In the genomic region with DNA sequence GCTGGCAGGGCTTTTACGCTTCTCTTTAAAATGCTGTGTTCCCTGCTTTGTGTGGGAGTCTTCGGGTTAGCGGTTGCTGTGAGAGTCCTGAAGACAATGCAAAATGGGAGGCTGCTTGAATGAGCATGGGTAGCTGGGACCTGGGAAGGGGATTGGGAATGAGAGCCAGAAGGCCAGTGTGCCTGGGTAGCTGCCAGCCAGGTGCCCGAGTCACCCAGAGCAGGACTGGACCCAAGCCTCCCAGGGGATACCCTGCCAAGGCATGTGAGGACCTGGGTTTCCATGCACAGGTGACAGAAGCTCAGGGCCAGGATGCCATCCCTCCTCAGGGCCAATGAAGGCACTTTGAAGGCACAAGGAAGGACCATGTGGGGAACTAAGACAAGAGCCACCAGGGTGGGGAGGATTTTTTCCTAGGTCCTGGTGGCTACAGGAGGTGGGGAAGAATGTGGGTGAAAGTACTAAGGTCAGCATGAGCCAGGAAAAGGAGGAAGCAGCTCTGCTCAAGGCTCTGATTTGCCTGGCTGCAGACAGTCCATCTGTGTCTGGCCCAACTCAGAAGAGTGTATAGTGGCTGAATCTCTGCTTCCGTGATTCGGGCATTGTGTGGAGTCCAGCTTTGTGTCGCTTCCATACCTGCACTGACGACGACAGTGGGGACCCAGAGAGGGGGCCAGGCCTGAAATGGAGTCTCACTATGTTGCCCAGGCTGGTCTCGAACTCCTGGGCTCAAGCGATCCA, we compare ENCODE assay signal across 16 cellular contexts. TPM values are rescaled to one million over a fixed set of nuclear protein-coding genes. Genes with fewer than 3 reads are reported as not detected.
DNase-seq lines count a peak whose midpoint lies in the region; ATAC-seq and TF ChIP-seq lines count a peak whose summit lies in the region.
"Had no signal": no experiment of that assay in that cellular context is flagged by ENCODE, and none has a peak within 500 bp of the region (broad histone marks: within the 10 kb centered on the region; RNA-seq: fewer than 3 reads in every experiment).

No MANE protein-coding gene starts in this region.

- H3K27me3 ChIP-seq in layer of hippocampus (ENCODE audit: control insufficient read depth, insufficient read depth, low read length): no peaks in the 10 kb centered on the region
- H3K27me3 ChIP-seq in sigmoid colon: no peaks in the 10 kb centered on the region
- H3K27me3 ChIP-seq: Peyer's patch had no signal

- H3K9me3 Mint-ChIP-seq in activated T-cell treated with anti-CD3 and anti-CD28 coated beads, Interleukin-2, amount 50 U/mL, for 24 hours: no peaks in the 10 kb centered on the region
- H3K9me3 Mint-ChIP-seq in activated T-cell treated with anti-CD3 and anti-CD28 coated beads, Interleukin-2, amount 50 U/mL, for 4 hours: no peaks in the 10 kb centered on the region
- H3K9me3 Mint-ChIP-seq in activated naive CD4-positive, alpha-beta T cell treated with anti-CD3 and anti-CD28 coated beads, Interleukin-2, amount 10 ng/mL, durations not matched to agents 7 days and 5 days: no peaks in the 10 kb centered on the region
- H3K9me3 Mint-ChIP-seq: activated naive CD4-positive, alpha-beta T cell treated with anti-CD3 and anti-CD28 coated beads for 36 hours; stimulated activated naive CD8-positive, alpha-beta T cell treated with anti-CD3 and anti-CD28 coated beads, Interleukin-15, Interleukin-2, amounts not matched to agents 100 ng/mL and 50 ng/mL, for 24 hours; T-helper 2 cell treated with Interferon-gamma antibody and Interleukin-4, amounts not matched to agents 5 μg/mL and 100 μg/mL, for 36 hours had no signal

- H3K4me1 ChIP-seq in sigmoid colon: peaks cover 0 to 33% (median 30%) of the 10 kb centered on the region in 4 donors

- no peak for TF ChIP-seq CTCF in sigmoid colon (IDR thresholded peaks at IDR 0.05)

- H3K36me3 ChIP-seq in sigmoid colon: peaks cover 2 to 18% (median 6%) of the 10 kb centered on the region in 4 donors

- peaks cover 40% of the 10 kb centered on the region for H3K36me3 Mint-ChIP-seq in activated T-cell treated with anti-CD3 and anti-CD28 coated beads, Interleukin-2, amount 50 U/mL, for 24 hours (ENCODE audit: low read depth)
- peaks cover 16% of the 10 kb centered on the region for H3K36me3 Mint-ChIP-seq in activated T-cell treated with anti-CD3 and anti-CD28 coated beads, Interleukin-2, amount 50 U/mL, for 4 hours (ENCODE audit: insufficient read depth)
- peaks cover 13% of the 10 kb centered on the region for H3K36me3 Mint-ChIP-seq in activated naive CD4-positive, alpha-beta T cell treated with anti-CD3 and anti-CD28 coated beads, Interleukin-2, amount 10 ng/mL, durations not matched to agents 7 days and 5 days
- H3K36me3 Mint-ChIP-seq in T-helper 17 cell (ENCODE audit: low read depth): peaks cover 3% of the 10 kb centered on the region

- TF ChIP-seq POLR2A in sigmoid colon (IDR thresholded peaks at IDR 0.05): no peak

- no peaks in the 10 kb centered on the region for H3K4me1 Mint-ChIP-seq in activated T-cell treated with anti-CD3 and anti-CD28 coated beads, Interleukin-2, amount 50 U/mL, for 24 hours (ENCODE audit: low read depth)
- H3K4me1 Mint-ChIP-seq in activated T-cell treated with anti-CD3 and anti-CD28 coated beads, Interleukin-2, amount 50 U/mL, for 4 hours (ENCODE audit: low read depth): no peaks in the 10 kb centered on the region
- no peaks in the 10 kb centered on the region for H3K4me1 Mint-ChIP-seq in activated naive CD4-positive, alpha-beta T cell treated with anti-CD3 and anti-CD28 coated beads, Interleukin-2, amount 10 ng/mL, durations not matched to agents 7 days and 5 days
- H3K4me1 Mint-ChIP-seq in T-helper 17 cell: peaks cover 16% of the 10 kb centered on the region

- intact Hi-C loops in sigmoid colon (cut with DNase I): loop anchor here (5.0 kb wide), 1 partner anchor 35 kb away; no protein-coding TSS in a partner anchor

- WGBS in sigmoid colon, 2 donors: 78 to 79% methylated on average over 11 of the region's 11 CpGs

- no peak for DNase-seq in activated T-cell treated with anti-CD3 and anti-CD28 coated beads, Interleukin-2, amount 50 U/mL, for 24 hours
- DNase-seq in activated T-cell treated with anti-CD3 and anti-CD28 coated beads, Interleukin-2, amount 50 U/mL, for 4 hours: no peak
- DNase-seq in sigmoid colon (no peak), 8988T (no peak), T-helper 17 cell (no peak)
- no peak for DNase-seq in activated naive CD4-positive, alpha-beta T cell treated with anti-CD3 and anti-CD28 coated beads, Interleukin-2, amount 10 ng/mL, durations not matched to agents 7 days and 5 days
- DNase-seq: activated naive CD4-positive, alpha-beta T cell treated with anti-CD3 and anti-CD28 coated beads for 36 hours; Calu3; dermis blood vessel endothelial cell; NCI-H345; Peyer's patch; stimulated activated CD4-positive, alpha-beta T cell treated with anti-CD3 and anti-CD28 coated beads, Interleukin-2, amount 100 ng/mL, for 24 hours had no signal

- CTCF ChIA-PET in activated naive CD4-positive, alpha-beta T cell treated with anti-CD3 and anti-CD28 coated beads, Interleukin-2, amount 10 ng/mL, durations not matched to agents 7 days and 5 days (lab: Charles Lee): no interaction called here

- no peaks in the 10 kb centered on the region for H3K9me3 ChIP-seq in sigmoid colon
- H3K9me3 ChIP-seq in T-helper 17 cell (ENCODE audit: control insufficient read depth, low read length, poor library complexity, severe bottlenecking): no peaks in the 10 kb centered on the region
- H3K9me3 ChIP-seq: Peyer's patch had no signal

- no peaks in the 10 kb centered on the region for H3K27me3 Mint-ChIP-seq in activated T-cell treated with anti-CD3 and anti-CD28 coated beads, Interleukin-2, amount 50 U/mL, for 24 hours
- H3K27me3 Mint-ChIP-seq in activated T-cell treated with anti-CD3 and anti-CD28 coated beads, Interleukin-2, amount 50 U/mL, for 4 hours (ENCODE audit: low read depth): no peaks in the 10 kb centered on the region
- no peaks in the 10 kb centered on the region for H3K27me3 Mint-ChIP-seq in activated naive CD4-positive, alpha-beta T cell treated with anti-CD3 and anti-CD28 coated beads, Interleukin-2, amount 10 ng/mL, durations not matched to agents 7 days and 5 days
- no peaks in the 10 kb centered on the region for H3K27me3 Mint-ChIP-seq in T-helper 17 cell
- H3K27me3 Mint-ChIP-seq: stimulated activated naive CD8-positive, alpha-beta T cell treated with anti-CD3 and anti-CD28 coated beads, Interleukin-15, Interleukin-2, amounts not matched to agents 100 ng/mL and 50 ng/mL, for 24 hours had no signal

- TF ChIP-seq EP300 in sigmoid colon (IDR thresholded peaks at IDR 0.05): no peak

- H3K27ac Mint-ChIP-seq in activated T-cell treated with anti-CD3 and anti-CD28 coated beads, Interleukin-2, amount 50 U/mL, for 24 hours: peak overlapping the region; percentile 34
- no peak overlapping the region for H3K27ac Mint-ChIP-seq in activated naive CD4-positive, alpha-beta T cell treated with anti-CD3 and anti-CD28 coated beads, Interleukin-2, amount 10 ng/mL, durations not matched to agents 7 days and 5 days
- no peak overlapping the region for H3K27ac Mint-ChIP-seq in T-helper 17 cell
- H3K27ac Mint-ChIP-seq: activated naive CD4-positive, alpha-beta T cell treated with anti-CD3 and anti-CD28 coated beads for 36 hours; stimulated activated naive CD8-positive, alpha-beta T cell treated with anti-CD3 and anti-CD28 coated beads, Interleukin-15, Interleukin-2, amounts not matched to agents 100 ng/mL and 50 ng/mL, for 24 hours; T-helper 2 cell treated with Interferon-gamma antibody and Interleukin-4, amounts not matched to agents 5 μg/mL and 100 μg/mL, for 36 hours had no signal

- H3K27ac ChIP-seq in layer of hippocampus (ENCODE audit: low read depth, low read length) (peak overlapping the region; percentile 83), sigmoid colon (peak overlapping the region; percentile 71 to 78 (median 74))

- H3K4me3 ChIP-seq in sigmoid colon: peak overlapping the region in 2 of 4 donors; percentile 4 to 8
- H3K4me3 ChIP-seq: Peyer's patch had no signal

- H3K4me3 Mint-ChIP-seq in activated T-cell treated with anti-CD3 and anti-CD28 coated beads, Interleukin-2, amount 50 U/mL, for 24 hours: no peak overlapping the region
- no peak overlapping the region for H3K4me3 Mint-ChIP-seq in activated T-cell treated with anti-CD3 and anti-CD28 coated beads, Interleukin-2, amount 50 U/mL, for 4 hours
- no peak overlapping the region for H3K4me3 Mint-ChIP-seq in activated naive CD4-positive, alpha-beta T cell treated with anti-CD3 and anti-CD28 coated beads, Interleukin-2, amount 10 ng/mL, durations not matched to agents 7 days and 5 days
- no peak overlapping the region for H3K4me3 Mint-ChIP-seq in T-helper 17 cell
- H3K4me3 Mint-ChIP-seq: activated naive CD4-positive, alpha-beta T cell treated with anti-CD3 and anti-CD28 coated beads for 36 hours; stimulated activated naive CD8-positive, alpha-beta T cell treated with anti-CD3 and anti-CD28 coated beads, Interleukin-15, Interleukin-2, amounts not matched to agents 100 ng/mL and 50 ng/mL, for 24 hours; T-helper 2 cell treated with Interferon-gamma antibody and Interleukin-4, amounts not matched to agents 5 μg/mL and 100 μg/mL, for 36 hours had no signal

- ATAC-seq in activated T-cell treated with anti-CD3 and anti-CD28 coated beads, Interleukin-2, amount 50 U/mL, for 4 hours: no peak
- ATAC-seq in GM19328 (IDR thresholded peaks at IDR 0.05; ENCODE audit: unreplicated experiment) (no peak), T-helper 17 cell (no peak)

RNA-seq across cellular contexts. Expression of a gene that starts 20.5 kb away (rescaled TPM):
- total RNA-seq in activated T-cell treated with anti-CD3 and anti-CD28 coated beads, Interleukin-2, amount 50 U/mL, for 4 hours: 10 to 100 TPM; 44.0 to 49.6 (median 46.6) TPM
- total RNA-seq in sigmoid colon (10 to 100 TPM; 15.3 to 74.8 (median 32.4) TPM), T-helper 17 cell (10 to 100 TPM; 70.1 to 70.2 TPM)
- 10 to 100 TPM in 2 of 3 donors, 1 to 10 TPM in 1; 6.2 to 70.4 (median 22.8) TPM for polyA plus RNA-seq in sigmoid colon

RNA-seq across cellular contexts. Expression of a gene that starts 38.4 kb away (rescaled TPM):
- total RNA-seq in activated T-cell treated with anti-CD3 and anti-CD28 coated beads, Interleukin-2, amount 50 U/mL, for 4 hours: 1 to 10 TPM; 4.3 to 6.0 (median 5.9) TPM
- total RNA-seq in sigmoid colon (10 to 100 TPM in 3 of 4 donors, 1 to 10 TPM in 1; 10.0 to 14.7 (median 10.2) TPM), T-helper 17 cell (under 1 TPM; 0.08 to 0.40 TPM)
- 10 to 100 TPM in 1 of 3 donors, 1 to 10 TPM in 2; 4.8 to 12.9 (median 7.4) TPM for polyA plus RNA-seq in sigmoid colon

RNA-seq across cellular contexts. Expression of a gene that starts 39.4 kb away (rescaled TPM):
- 10 to 100 TPM; 64.1 to 76.2 (median 71.5) TPM for total RNA-seq in activated T-cell treated with anti-CD3 and anti-CD28 coated beads, Interleukin-2, amount 50 U/mL, for 4 hours
- total RNA-seq in sigmoid colon: 10 to 100 TPM; 11.1 to 25.3 (median 21.3) TPM
- polyA plus RNA-seq in sigmoid colon: 10 to 100 TPM; 32.4 to 43.7 (median 35.6) TPM
- 10 to 100 TPM; 49.7 to 56.5 TPM for total RNA-seq in T-helper 17 cell

RNA-seq across cellular contexts. Expression of a gene that starts 48.6 kb away (rescaled TPM):
- total RNA-seq in activated T-cell treated with anti-CD3 and anti-CD28 coated beads, Interleukin-2, amount 50 U/mL, for 4 hours: 10 to 100 TPM in 2 of 3 donors, 1 to 10 TPM in 1; 9.5 to 14.1 (median 10.2) TPM
- total RNA-seq in sigmoid colon (1 to 10 TPM; 1.4 to 5.0 (median 3.4) TPM), T-helper 17 cell (10 to 100 TPM; 39.3 to 41.9 TPM)
- polyA plus RNA-seq in sigmoid colon: 100 to 1,000 TPM; 197 to 299 (median 294) TPM
